12 cellular contexts compared by ENCODE assay signal in the genomic region with DNA sequence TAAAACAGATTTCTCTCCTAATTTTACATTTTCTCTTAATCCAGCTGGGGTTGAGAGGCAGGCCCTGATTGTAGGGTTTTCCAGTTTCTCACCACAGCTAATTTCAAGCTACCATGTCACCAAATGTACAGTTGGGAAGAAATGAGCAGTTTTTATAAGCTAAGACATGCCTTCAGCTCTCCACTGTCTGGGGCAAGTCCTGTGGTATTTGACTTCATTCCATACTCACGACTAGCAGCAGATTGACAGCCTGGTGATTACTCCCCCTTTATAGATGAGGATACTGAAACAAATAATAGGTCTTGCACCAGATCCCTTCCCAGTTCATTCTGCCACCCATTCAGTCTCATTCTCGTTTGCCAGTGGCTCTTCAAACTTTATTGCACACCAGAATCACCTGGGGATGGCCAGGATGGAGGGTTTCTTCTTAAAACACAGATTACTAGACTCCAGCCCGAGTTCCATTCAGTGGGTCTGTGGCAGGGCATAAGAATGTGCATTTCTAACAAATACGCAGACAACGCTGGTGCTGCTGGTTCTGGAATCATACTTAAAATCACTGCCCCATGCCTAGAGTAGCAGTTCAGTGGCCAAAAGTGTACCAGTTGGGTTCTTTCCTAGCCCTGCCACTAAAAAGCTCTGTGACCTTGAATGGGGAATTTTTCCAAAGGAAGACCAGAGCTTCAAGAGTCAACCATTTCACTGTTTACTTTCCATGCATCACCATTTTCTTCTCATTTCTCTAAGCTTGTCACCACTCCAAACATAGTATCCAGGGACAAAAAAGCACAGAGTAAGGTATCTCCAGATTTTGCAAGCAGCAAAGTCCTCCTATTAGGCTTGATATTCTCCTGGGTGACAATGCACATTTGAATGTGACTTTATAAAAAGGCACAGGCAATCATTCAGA.
A peak's percentile ranks its signal among the peaks of the same experiment; 100 is the strongest.
DNase-seq lines count a peak whose midpoint lies in the region; ATAC-seq and TF ChIP-seq lines count a peak whose summit lies in the region.
"Had no signal": no experiment of that assay in that cellular context is flagged by ENCODE, and none has a peak within 500 bp of the region (broad histone marks: within the 10 kb centered on the region; RNA-seq: fewer than 3 reads in every experiment).

No MANE protein-coding gene starts in this region.

- peaks cover 63% of the 10 kb centered on the region for H3K4me1 ChIP-seq in lower lobe of right lung

- H3K9me3 Mint-ChIP-seq in type B pancreatic cell, result no peaks in the 10 kb centered on the region
- H3K9me3 Mint-ChIP-seq: stimulated activated naive CD8-positive, alpha-beta T cell treated with anti-CD3 and anti-CD28 coated beads, Interleukin-15, Interleukin-2, amounts not matched to agents 100 ng/mL and 50 ng/mL, for 24 hours had no signal

- H3K27me3 ChIP-seq in lower lobe of right lung (ENCODE audit: low read depth), result no peaks in the 10 kb centered on the region

- H3K4me1 Mint-ChIP-seq in type B pancreatic cell (ENCODE audit: unreplicated experiment), result peaks cover 29% of the 10 kb centered on the region

- no peaks in the 10 kb centered on the region for H3K9me3 ChIP-seq in lower lobe of right lung

- peak overlapping the region; percentile 85 for H3K27ac ChIP-seq in lower lobe of right lung
- H3K27ac ChIP-seq: HL-60 had no signal

- no peaks in the 10 kb centered on the region for H3K36me3 Mint-ChIP-seq in type B pancreatic cell

- DNase-seq in LoVo (ENCODE audit: low spot score), result peak; percentile 55
- DNase-seq in cardiac fibroblast (ENCODE audit: low read depth in 2 of 2), result peak; percentile 68 to 77
- no peak for DNase-seq in lower lobe of right lung
- no peak for DNase-seq in type B pancreatic cell (ENCODE audit: extremely low spot score, unreplicated experiment)
- DNase-seq in NCI-H2171 (lab: John Stamatoyannopoulos, UW), result no peak
- no peak for DNase-seq in DMS153 treated with DMSO at 0.1 percent for 48 hours (lab: John Stamatoyannopoulos, UW; ENCODE audit: unreplicated experiment)
- DNase-seq in foreskin melanocyte, result no peak
- DNase-seq: activated CD4-positive, alpha-beta T cell treated with anti-CD3 and anti-CD28 coated beads, Interleukin-2, amount 50 U/mL, for 1 hour; cortex of kidney; NCI-H526 treated with DMSO at 0.1 percent for 48 hours had no signal

- peak overlapping the region; percentile 86 for H3K27ac Mint-ChIP-seq in type B pancreatic cell
- H3K27ac Mint-ChIP-seq: stimulated activated naive CD8-positive, alpha-beta T cell treated with anti-CD3 and anti-CD28 coated beads, Interleukin-15, Interleukin-2, amounts not matched to agents 100 ng/mL and 50 ng/mL, for 24 hours had no signal

- H3K4me3 Mint-ChIP-seq in type B pancreatic cell, result peak overlapping the region; percentile 3
- H3K4me3 Mint-ChIP-seq: stimulated activated naive CD8-positive, alpha-beta T cell treated with anti-CD3 and anti-CD28 coated beads, Interleukin-15, Interleukin-2, amounts not matched to agents 100 ng/mL and 50 ng/mL, for 24 hours had no signal

- no peaks in the 10 kb centered on the region for H3K27me3 Mint-ChIP-seq in type B pancreatic cell
- H3K27me3 Mint-ChIP-seq: stimulated activated naive CD8-positive, alpha-beta T cell treated with anti-CD3 and anti-CD28 coated beads, Interleukin-15, Interleukin-2, amounts not matched to agents 100 ng/mL and 50 ng/mL, for 24 hours had no signal

- intact Hi-C loops in lower lobe of right lung (cut with DNase I), result no loop called here

- H3K4me3 ChIP-seq in cardiac fibroblast (replicated peaks in 1 of 2; ENCODE audit: low read depth in 2 of 2, low read length in 2 of 2) (no peak overlapping the region), lower lobe of right lung (no peak overlapping the region)

- no peaks in the 10 kb centered on the region for H3K36me3 ChIP-seq in lower lobe of right lung

- TF ChIP-seq CTCF in cardiac fibroblast (IDR thresholded peaks at IDR 0.05; ENCODE audit: low read depth, low read length) (no peak), lower lobe of right lung (IDR thresholded peaks at IDR 0.05) (no peak), type B pancreatic cell (conservative IDR thresholded peaks at IDR 0.05) (no peak)

- ATAC-seq in lower lobe of right lung, result no peak

Comparison
In these comparisons a context has a peak if more than half of its experiments do, and no peak if none do; other contexts are left out.
1. DNase-seq: peak in LoVo (single experiment) and cardiac fibroblast (2 of 2); none in lower lobe of right lung (single experiment), type B pancreatic cell (single experiment), NCI-H2171 (single experiment), DMS153 treated with DMSO at 0.1 percent for 48 hours (single experiment) and foreskin melanocyte (single experiment).